Comparison of ENCODE assay signal across 1 cellular context in the genomic region with DNA sequence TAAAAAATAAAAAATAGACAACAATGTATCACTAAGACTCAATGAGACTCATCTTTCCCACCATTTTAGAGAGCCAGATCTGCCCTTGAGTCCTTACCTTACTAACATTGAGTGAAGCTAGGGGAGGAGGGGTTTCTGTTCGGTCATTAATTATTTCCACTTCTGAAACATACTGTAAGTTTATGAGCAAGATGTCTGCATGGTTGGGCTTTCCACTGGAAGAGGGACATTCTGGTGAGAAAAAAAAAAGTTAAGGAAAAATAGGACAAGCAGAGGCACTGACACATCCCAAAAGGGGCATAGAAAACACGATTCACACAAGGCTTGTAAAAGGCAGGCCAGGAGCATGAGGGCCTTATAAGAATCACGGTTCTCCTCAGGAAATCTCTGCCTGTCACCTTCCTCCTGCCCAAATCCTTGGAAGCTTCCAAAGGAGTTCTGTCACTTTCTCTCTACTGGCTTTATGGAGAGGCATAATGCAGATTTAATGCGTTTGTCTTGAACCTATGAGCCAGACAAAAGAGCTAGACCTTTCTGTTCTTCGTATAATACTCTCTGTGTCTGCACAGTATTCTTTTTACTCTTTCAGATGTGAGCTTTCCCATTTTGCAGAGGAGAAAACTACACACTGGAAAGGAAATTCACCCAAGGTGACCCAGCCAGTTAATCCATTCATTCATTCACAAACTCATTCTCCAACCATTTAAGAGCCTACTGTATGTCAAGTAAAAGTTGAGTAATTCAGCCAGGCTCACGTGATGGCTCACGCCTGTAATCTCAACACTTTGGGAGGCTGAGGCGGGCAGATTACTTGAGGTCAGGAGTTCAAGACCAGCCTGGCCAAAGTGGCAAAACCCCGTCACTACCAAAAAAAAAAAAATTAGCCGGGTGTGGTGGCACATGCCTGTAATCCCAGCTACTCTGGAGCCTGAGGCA.
TF ChIP-seq lines count a peak whose summit lies in the region.

No MANE protein-coding gene starts in this region.

TF ChIP-seq in HepG2, 621 proteins besides CTCF, POLR2A, EP300 and RAD21:
- TF ChIP-seq ZNF468 (CRISPR knock-in tag; IDR thresholded peaks at IDR 0.05) (no peak), ZNF530 (CRISPR knock-in tag; IDR thresholded peaks at IDR 0.05; ENCODE audit: low read depth) (no peak), RBFOX2 (IDR thresholded peaks at IDR 0.05; ENCODE audit: low read depth, low read length) (0 out of 2 replicates have a peak, but pooled peaks have one; percentile 37), ZNF124 (CRISPR knock-in tag; IDR thresholded peaks at IDR 0.05) (no peak), SP1 (IDR thresholded peaks at IDR 0.05) (no peak), SP1 (CRISPR knock-in tag; IDR thresholded peaks at IDR 0.05) (no peak), ZNF883 (CRISPR knock-in tag; IDR thresholded peaks at IDR 0.05; ENCODE audit: not compliant biosample characterization) (no peak), TGIF2 (CRISPR knock-in tag; IDR thresholded peaks at IDR 0.05) (no peak), ZNF629 (CRISPR knock-in tag; conservative IDR thresholded peaks at IDR 0.05) (0 out of 2 replicates have a peak, but pooled peaks have one; percentile 16), NPAS2 (CRISPR knock-in tag; IDR thresholded peaks at IDR 0.05; ENCODE audit: borderline replicate concordance) (no peak), ZNF10 (CRISPR knock-in tag; IDR thresholded peaks at IDR 0.05; ENCODE audit: borderline replicate concordance, low read depth) (no peak), ZFP90 (CRISPR knock-in tag; IDR thresholded peaks at IDR 0.05; ENCODE audit: borderline replicate concordance) (no peak), PBX2 (CRISPR knock-in tag; IDR thresholded peaks at IDR 0.05) (no peak), ZSCAN12 (CRISPR knock-in tag; IDR thresholded peaks at IDR 0.05) (0 out of 2 replicates have a peak, but pooled peaks have one; percentile 41), SSRP1 (CRISPR knock-in tag; IDR thresholded peaks at IDR 0.05) (0 out of 2 replicates have a peak, but pooled peaks have one; percentile 49), CC2D1A (CRISPR knock-in tag; IDR thresholded peaks at IDR 0.05) (no peak), MYPOP (CRISPR knock-in tag; IDR thresholded peaks at IDR 0.05) (no peak), ZBTB43 (CRISPR knock-in tag; conservative IDR thresholded peaks at IDR 0.05) (no peak)
- TF ChIP-seq, protein P1, sequence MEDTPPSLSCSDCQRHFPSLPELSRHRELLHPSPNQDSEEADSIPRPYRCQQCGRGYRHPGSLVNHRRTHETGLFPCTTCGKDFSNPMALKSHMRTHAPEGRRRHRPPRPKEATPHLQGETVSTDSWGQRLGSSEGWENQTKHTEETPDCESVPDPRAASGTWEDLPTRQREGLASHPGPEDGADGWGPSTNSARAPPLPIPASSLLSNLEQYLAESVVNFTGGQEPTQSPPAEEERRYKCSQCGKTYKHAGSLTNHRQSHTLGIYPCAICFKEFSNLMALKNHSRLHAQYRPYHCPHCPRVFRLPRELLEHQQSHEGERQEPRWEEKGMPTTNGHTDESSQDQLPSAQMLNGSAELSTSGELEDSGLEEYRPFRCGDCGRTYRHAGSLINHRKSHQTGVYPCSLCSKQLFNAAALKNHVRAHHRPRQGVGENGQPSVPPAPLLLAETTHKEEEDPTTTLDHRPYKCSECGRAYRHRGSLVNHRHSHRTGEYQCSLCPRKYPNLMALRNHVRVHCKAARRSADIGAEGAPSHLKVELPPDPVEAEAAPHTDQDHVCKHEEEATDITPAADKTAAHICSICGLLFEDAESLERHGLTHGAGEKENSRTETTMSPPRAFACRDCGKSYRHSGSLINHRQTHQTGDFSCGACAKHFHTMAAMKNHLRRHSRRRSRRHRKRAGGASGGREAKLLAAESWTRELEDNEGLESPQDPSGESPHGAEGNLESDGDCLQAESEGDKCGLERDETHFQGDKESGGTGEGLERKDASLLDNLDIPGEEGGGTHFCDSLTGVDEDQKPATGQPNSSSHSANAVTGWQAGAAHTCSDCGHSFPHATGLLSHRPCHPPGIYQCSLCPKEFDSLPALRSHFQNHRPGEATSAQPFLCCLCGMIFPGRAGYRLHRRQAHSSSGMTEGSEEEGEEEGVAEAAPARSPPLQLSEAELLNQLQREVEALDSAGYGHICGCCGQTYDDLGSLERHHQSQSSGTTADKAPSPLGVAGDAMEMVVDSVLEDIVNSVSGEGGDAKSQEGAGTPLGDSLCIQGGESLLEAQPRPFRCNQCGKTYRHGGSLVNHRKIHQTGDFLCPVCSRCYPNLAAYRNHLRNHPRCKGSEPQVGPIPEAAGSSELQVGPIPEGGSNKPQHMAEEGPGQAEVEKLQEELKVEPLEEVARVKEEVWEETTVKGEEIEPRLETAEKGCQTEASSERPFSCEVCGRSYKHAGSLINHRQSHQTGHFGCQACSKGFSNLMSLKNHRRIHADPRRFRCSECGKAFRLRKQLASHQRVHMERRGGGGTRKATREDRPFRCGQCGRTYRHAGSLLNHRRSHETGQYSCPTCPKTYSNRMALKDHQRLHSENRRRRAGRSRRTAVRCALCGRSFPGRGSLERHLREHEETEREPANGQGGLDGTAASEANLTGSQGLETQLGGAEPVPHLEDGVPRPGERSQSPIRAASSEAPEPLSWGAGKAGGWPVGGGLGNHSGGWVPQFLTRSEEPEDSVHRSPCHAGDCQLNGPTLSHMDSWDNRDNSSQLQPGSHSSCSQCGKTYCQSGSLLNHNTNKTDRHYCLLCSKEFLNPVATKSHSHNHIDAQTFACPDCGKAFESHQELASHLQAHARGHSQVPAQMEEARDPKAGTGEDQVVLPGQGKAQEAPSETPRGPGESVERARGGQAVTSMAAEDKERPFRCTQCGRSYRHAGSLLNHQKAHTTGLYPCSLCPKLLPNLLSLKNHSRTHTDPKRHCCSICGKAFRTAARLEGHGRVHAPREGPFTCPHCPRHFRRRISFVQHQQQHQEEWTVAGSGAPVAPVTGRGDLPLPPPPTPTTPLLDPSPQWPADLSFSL (CRISPR knock-in tag; IDR thresholded peaks at IDR 0.05): no peak
- TF ChIP-seq, protein P2, sequence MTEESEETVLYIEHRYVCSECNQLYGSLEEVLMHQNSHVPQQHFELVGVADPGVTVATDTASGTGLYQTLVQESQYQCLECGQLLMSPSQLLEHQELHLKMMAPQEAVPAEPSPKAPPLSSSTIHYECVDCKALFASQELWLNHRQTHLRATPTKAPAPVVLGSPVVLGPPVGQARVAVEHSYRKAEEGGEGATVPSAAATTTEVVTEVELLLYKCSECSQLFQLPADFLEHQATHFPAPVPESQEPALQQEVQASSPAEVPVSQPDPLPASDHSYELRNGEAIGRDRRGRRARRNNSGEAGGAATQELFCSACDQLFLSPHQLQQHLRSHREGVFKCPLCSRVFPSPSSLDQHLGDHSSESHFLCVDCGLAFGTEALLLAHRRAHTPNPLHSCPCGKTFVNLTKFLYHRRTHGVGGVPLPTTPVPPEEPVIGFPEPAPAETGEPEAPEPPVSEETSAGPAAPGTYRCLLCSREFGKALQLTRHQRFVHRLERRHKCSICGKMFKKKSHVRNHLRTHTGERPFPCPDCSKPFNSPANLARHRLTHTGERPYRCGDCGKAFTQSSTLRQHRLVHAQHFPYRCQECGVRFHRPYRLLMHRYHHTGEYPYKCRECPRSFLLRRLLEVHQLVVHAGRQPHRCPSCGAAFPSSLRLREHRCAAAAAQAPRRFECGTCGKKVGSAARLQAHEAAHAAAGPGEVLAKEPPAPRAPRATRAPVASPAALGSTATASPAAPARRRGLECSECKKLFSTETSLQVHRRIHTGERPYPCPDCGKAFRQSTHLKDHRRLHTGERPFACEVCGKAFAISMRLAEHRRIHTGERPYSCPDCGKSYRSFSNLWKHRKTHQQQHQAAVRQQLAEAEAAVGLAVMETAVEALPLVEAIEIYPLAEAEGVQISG (CRISPR knock-in tag; IDR thresholded peaks at IDR 0.05): no peak
